Comparison of ENCODE assay signal across 9 cellular contexts in genomic region chr7:44977304-44977858, GRCh38. TPM values are rescaled to one million over a fixed set of nuclear protein-coding genes. Genes with fewer than 3 reads are reported as not detected.
DNase-seq lines count a peak whose midpoint lies in the region; ATAC-seq and TF ChIP-seq lines count a peak whose summit lies in the region.
"Had no signal": no experiment of that assay in that cellular context is flagged by ENCODE, and none has a peak within 500 bp of the region (broad histone marks: within the 10 kb centered on the region; RNA-seq: fewer than 3 reads in every experiment).

No MANE protein-coding gene starts in this region.

- no peaks in the 10 kb centered on the region for H3K36me3 Mint-ChIP-seq in natural killer cell

- no peak overlapping the region for H2BK5ac ChIP-seq in trophoblast cell (ENCODE audit: low read depth, low read length, poor library complexity)

- H3K4ac ChIP-seq in trophoblast cell (ENCODE audit: low read depth, low read length) = no peak overlapping the region

- intact Hi-C loops in A673 (cut with micrococcal nuclease; ENCODE audit: unreplicated experiment) = no loop called here
- intact Hi-C loops in natural killer cell (cut with micrococcal nuclease) = loop anchor here (1.0 to 5.0 kb wide), 3 partner anchors 9 to 345 kb away; partner anchors contain the start of gene H2AZ2

- H3K79me2 ChIP-seq in trophoblast cell (ENCODE audit: control insufficient read depth, insufficient read depth, low read length, poor library complexity) = no peaks in the 10 kb centered on the region

- DNase-seq in A673 (ENCODE audit: low spot score) = no peak
- DNase-seq in NB4 (ENCODE audit: low read depth) = peak; percentile 97
- DNase-seq in activated T-cell treated with anti-CD3 and anti-CD28 coated beads for 4 hours = peak; percentile 51
- peak; percentile 64 for DNase-seq in natural killer cell
- no peak for DNase-seq in trophoblast cell
- DNase-seq in NCI-H446 treated with DMSO at 0.1 percent for 48 hours (lab: John Stamatoyannopoulos, UW) = no peak

- H3K23ac ChIP-seq in trophoblast cell (ENCODE audit: low read length) = no peak overlapping the region

- H3K27ac ChIP-seq in A673 (ENCODE audit: low read depth, low read length, poor library complexity, severe bottlenecking) (peak overlapping the region; percentile 50), trophoblast cell (ENCODE audit: low read depth, low read length) (no peak overlapping the region)

- CTCF ChIA-PET in A673 (lab: Charles Lee) = interaction anchor here (0.6 to 0.8 kb wide), 2 partner anchors 12 to 22 kb away, joined by 3 to 5 read pairs; no protein-coding TSS in a partner anchor

- WGBS in trophoblast cell (ENCODE audit: extremely low coverage, insufficient coverage, insufficient read length) = no CpG with 5 or more reads among the region's 7 CpGs

- no peak overlapping the region for H2BK120ac ChIP-seq in trophoblast cell (ENCODE audit: insufficient read depth, low read length, poor library complexity)

- no peak for TF ChIP-seq CTCF in A673 (conservative IDR thresholded peaks at IDR 0.05; ENCODE audit: low read depth, low read length)
- no peak for TF ChIP-seq CTCF in NB4 (IDR thresholded peaks at IDR 0.05; ENCODE audit: low read depth, low read length)
- TF ChIP-seq CTCF in natural killer cell (IDR thresholded peaks at IDR 0.05) = no peak

- no peak overlapping the region for H2AFZ ChIP-seq in trophoblast cell (ENCODE audit: insufficient read depth, low read length, poor library complexity)

- ATAC-seq in natural killer cell = peak; percentile 50 to 68 (median 57)
- ATAC-seq in HG02588 (IDR thresholded peaks at IDR 0.05; ENCODE audit: unreplicated experiment) = no peak
- no peak for ATAC-seq in HG03045 (IDR thresholded peaks at IDR 0.05; ENCODE audit: unreplicated experiment)

- H3K4me1 ChIP-seq in A673 (ENCODE audit: insufficient read depth, low read length, poor library complexity, severe bottlenecking) (peaks cover 28% of the 10 kb centered on the region), trophoblast cell (ENCODE audit: control insufficient read depth in 1 of 2, insufficient read depth in 2 of 2, low read length in 2 of 2) (peaks cover 2 to 7% of the 10 kb centered on the region in 2 experiments)

- H3K27ac Mint-ChIP-seq in natural killer cell = peak overlapping the region; percentile 95 to 99

- H3K79me1 ChIP-seq in trophoblast cell (ENCODE audit: low read length) = no peaks in the 10 kb centered on the region

- no peak overlapping the region for H3K14ac ChIP-seq in trophoblast cell (ENCODE audit: low read length)

- no peaks in the 10 kb centered on the region for H3K9me3 ChIP-seq in A673 (ENCODE audit: low read depth, low read length, poor library complexity, severe bottlenecking)
- H3K9me3 ChIP-seq in trophoblast cell (ENCODE audit: insufficient read depth, low read depth, low read length) = no peaks in the 10 kb centered on the region

- H2BK12ac ChIP-seq in trophoblast cell (ENCODE audit: low read length) = no peak overlapping the region

- H3K27me3 ChIP-seq in A673 (replicated peaks; ENCODE audit: insufficient read depth, low read depth, low read length, poor library complexity) (no peaks in the 10 kb centered on the region), trophoblast cell (ENCODE audit: insufficient read depth, low read length) (no peaks in the 10 kb centered on the region)

- no peak for TF ChIP-seq POLR2A in NB4 (IDR thresholded peaks at IDR 0.05; ENCODE audit: extremely low read depth, insufficient read length)

- no peak overlapping the region for H3K9ac ChIP-seq in trophoblast cell (ENCODE audit: low read length)

- H3K36me3 ChIP-seq in A673 (ENCODE audit: insufficient read depth, low read length, poor library complexity, severe bottlenecking) = peaks cover 2% of the 10 kb centered on the region
- H3K36me3 ChIP-seq in trophoblast cell (ENCODE audit: control insufficient read depth in 1 of 2, insufficient read depth in 2 of 2, low read length in 2 of 2) = peaks cover 8% of the 10 kb centered on the region in 2 experiments

- POLR2A ChIA-PET in A673 (lab: Charles Lee; ENCODE audit: low non-redundant PET) = interaction anchor here (0.6 kb wide), 1 partner anchor 133 kb away, joined by 5 read pairs; no protein-coding TSS in a partner anchor

- H4K12ac ChIP-seq in trophoblast cell (ENCODE audit: low read depth, low read length) = no peak overlapping the region

- H3K9me3 Mint-ChIP-seq in natural killer cell = no peaks in the 10 kb centered on the region

- BruUV-seq in A673 (replicated peaks; lab: Mats Ljungman, UMichigan) = no TSS peak

- H3K18ac ChIP-seq in trophoblast cell (ENCODE audit: low read length) = no peak overlapping the region

- no peak overlapping the region for H4K8ac ChIP-seq in trophoblast cell (ENCODE audit: low read depth, low read length)

- no peaks in the 10 kb centered on the region for H3K27me3 Mint-ChIP-seq in natural killer cell (ENCODE audit: low read depth in 2 of 2)

- peak overlapping the region; percentile 97 for H3K4me3 Mint-ChIP-seq in natural killer cell

- H3K4me2 ChIP-seq in trophoblast cell (ENCODE audit: low read length) = no peak overlapping the region

- H4K91ac ChIP-seq in trophoblast cell (ENCODE audit: low read depth, low read length) = no peak overlapping the region

- no peak overlapping the region for H2AK5ac ChIP-seq in trophoblast cell (ENCODE audit: low read length)

- no peak overlapping the region for H3K4me3 ChIP-seq in A673 (ENCODE audit: low read depth, low read length, poor library complexity, severe bottlenecking)
- peak overlapping the region; percentile 89 for H3K4me3 ChIP-seq in NB4 (ENCODE audit: low read depth, low read length)
- no peak overlapping the region for H3K4me3 ChIP-seq in trophoblast cell (ENCODE audit: low read depth, low read length)

- H3K4me1 Mint-ChIP-seq in natural killer cell = peaks cover 52 to 72% of the 10 kb centered on the region in 2 donors

RNA-seq across cellular contexts. Expression of gene MYO1G, which starts 1.4 kb away (rescaled TPM):
- total RNA-seq in A673 (2021) (0.17 and 0.20 TPM in 2 replicates), natural killer cell (100 to 1,000 TPM; 371 to 470 (median 429) TPM)
- 0.03 TPM in 2 replicates for polyA plus RNA-seq in trophoblast cell (2013)
- total RNA-seq: renal cortical epithelial cell had no signal

RNA-seq across cellular contexts. Expression of gene CCM2, which starts 22.6 kb away (rescaled TPM):
- total RNA-seq in A673 (2021) (35.2 and 36.0 TPM in 2 replicates), natural killer cell (100 to 1,000 TPM in 1 of 3 donors, 10 to 100 TPM in 2; 66.2 to 104 (median 97.5) TPM)
- polyA plus RNA-seq in trophoblast cell (2013) = 25.9 and 26.5 TPM in 2 replicates

Comparison
In these comparisons a context has a peak if more than half of its experiments do, and no peak if none do; other contexts are left out.
1. DNase-seq: peak in NB4 (single experiment), activated T-cell treated with anti-CD3 and anti-CD28 coated beads for 4 hours (single experiment) and natural killer cell (single experiment); none in A673 (single experiment), trophoblast cell (0 of 2) and NCI-H446 treated with DMSO at 0.1 percent for 48 hours (single experiment).
2. ATAC-seq: peak in natural killer cell (3 of 3); none in HG02588 (single experiment) and HG03045 (single experiment).
3. RNA of gene MYO1G, which starts 1.4 kb away (total RNA-seq): 371 to 470 TPM in natural killer cell; 0.17 to 0.20 TPM in A673; every median in the first group is over 100 times any median in the second.